In the genomic region with DNA sequence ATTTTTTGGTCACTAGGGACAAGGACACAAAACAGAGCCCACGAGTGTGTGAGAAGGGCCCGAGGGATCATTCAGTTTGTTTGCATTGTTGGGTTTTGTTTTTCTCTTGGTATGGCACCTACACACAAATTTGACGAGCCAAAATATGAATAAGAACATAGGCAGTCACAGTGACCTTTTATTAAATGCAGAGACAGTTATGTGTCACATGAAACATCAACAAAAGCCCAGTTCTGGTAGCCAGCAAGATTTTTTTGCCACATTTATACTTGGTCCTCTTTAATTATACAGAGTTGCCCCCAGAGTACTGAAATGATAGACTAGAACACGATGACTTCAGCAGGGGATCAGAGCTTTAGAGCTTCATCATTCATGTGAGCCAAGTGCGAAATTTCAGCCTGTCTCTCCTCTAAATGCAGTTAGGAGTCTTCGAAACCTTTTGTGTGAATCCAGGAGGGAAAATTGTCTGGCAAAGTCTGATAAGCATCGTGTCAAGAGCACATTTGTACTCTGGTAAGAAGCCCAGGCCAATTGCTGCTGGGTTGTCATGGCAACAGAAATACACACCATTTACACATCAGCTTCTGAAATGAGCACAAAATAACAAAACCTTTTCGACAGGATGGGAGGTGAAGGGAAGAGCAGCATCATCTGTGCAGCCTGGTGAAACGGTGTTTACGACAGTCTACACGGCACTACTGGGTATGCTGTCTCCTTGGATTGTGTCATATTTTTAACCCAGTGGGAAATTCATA, we compare ENCODE assay signal across 9 cellular contexts.
DNase-seq lines count a peak whose midpoint lies in the region; ATAC-seq, FAIRE-seq and TF ChIP-seq lines count a peak whose summit lies in the region.
"Had no signal": no experiment of that assay in that cellular context is flagged by ENCODE, and none has a peak within 500 bp of the region (broad histone marks: within the 10 kb centered on the region; RNA-seq: fewer than 3 reads in every experiment).

No MANE protein-coding gene starts in this region.

- no peaks in the 10 kb centered on the region for H3K36me3 ChIP-seq in CD8-positive, alpha-beta T cell (ENCODE audit: insufficient read depth, low read length)
- H3K36me3 ChIP-seq in K562 (ENCODE audit: control insufficient read depth, insufficient read depth, low read length): no peaks in the 10 kb centered on the region

- WGBS in K562 (ENCODE audit: insufficient coverage, low coverage, missing lambda C conversion rate): 2% methylated on average over 11 of the region's 11 CpGs

- no peak for FAIRE-seq in K562 (lab: Jason Lieb, UNC)
- FAIRE-seq: bronchial epithelial cell had no signal

- H4K20me1 ChIP-seq in K562 (replicated peaks; ENCODE audit: control insufficient read depth, insufficient read depth, low read length): no peaks in the 10 kb centered on the region

- no peaks in the 10 kb centered on the region for H3K9me3 Mint-ChIP-seq in CD8-positive, alpha-beta T cell

- H3K27me3 Mint-ChIP-seq in CD8-positive, alpha-beta T cell (ENCODE audit: low read depth): no peaks in the 10 kb centered on the region

- BruUV-seq in K562 (replicated peaks; lab: Mats Ljungman, UMichigan): no TSS peak

- DNase-seq in CD8-positive, alpha-beta T cell: peak in 3 of 7 experiments; percentile 27 to 63 (median 40)
- DNase-seq in NCI-H2081 (lab: John Stamatoyannopoulos, UW): peak; percentile 71 to 81
- peak in 1 of 4 experiments; percentile 9 for DNase-seq in K562 (ENCODE audit: extremely low read depth in 1 of 4, low spot score in 3 of 4)
- DNase-seq in midbrain (lab: John Stamatoyannopoulos, UW): peak; percentile 13
- no peak for DNase-seq in G401 (ENCODE audit: low spot score)
- DNase-seq in NCI-H510A (lab: John Stamatoyannopoulos, UW): no peak
- DNase-seq in globus pallidus (ENCODE audit: low spot score): no peak

- CTCF ChIA-PET in CD8-positive, alpha-beta T cell (lab: Charles Lee): interaction anchor here (0.8 to 6.9 kb wide), 9 partner anchors 12 to 301 kb away, joined by 3 to 119 read pairs (median 10); a partner anchor contains a TSS
- CTCF ChIA-PET in K562 (lab: Yijun Ruan, JAX; ENCODE audit: low intra/inter-chr PET ratio): no interaction called here

- no peak overlapping the region for H2AFZ ChIP-seq in K562 (ENCODE audit: low read depth, low read length)

- H3K9ac ChIP-seq in K562 (ENCODE audit: insufficient read depth in 1 of 2, low read depth in 2 of 2, low read length in 2 of 2): no peak overlapping the region

- H3K36me3 Mint-ChIP-seq in CD8-positive, alpha-beta T cell: no peaks in the 10 kb centered on the region

- TF ChIP-seq EP300 in K562 (IDR thresholded peaks at IDR 0.05; ENCODE audit: low read length): no peak

- intact Hi-C loops in CD8-positive, alpha-beta T cell (cut with DNase I, micrococcal nuclease): loop anchor here in 1 of 2 experiments (5.0 kb wide), 1 partner anchor 298 kb away; a partner anchor contains a TSS
- intact Hi-C loops in K562 (cut with micrococcal nuclease): no loop called here

- in situ Hi-C loops in K562 (cut with MboI): no loop called here
- in situ Hi-C loops in G401 (cut with HindIII; ENCODE audit: low sequenced_read_pairs): no loop called here

- no peak overlapping the region for H3K4me3 ChIP-seq in CD8-positive, alpha-beta T cell (ENCODE audit: low read depth, low read length)
- H3K4me3 ChIP-seq in K562: no peak overlapping the region

- TF ChIP-seq RAD21 in K562 (CRISPR knock-in tag; conservative IDR thresholded peaks at IDR 0.05 in 1 of 2, IDR thresholded peaks at IDR 0.05 in 1 of 2): no peak

- H3K4me1 Mint-ChIP-seq in CD8-positive, alpha-beta T cell (ENCODE audit: low read depth): peaks cover 53% of the 10 kb centered on the region

- peak; percentile 74 for ATAC-seq in CD8-positive, alpha-beta T cell
- ATAC-seq in K562 (no peak), HG03571 (IDR thresholded peaks at IDR 0.05; ENCODE audit: unreplicated experiment) (no peak)

- H3K27ac Mint-ChIP-seq in CD8-positive, alpha-beta T cell: peak overlapping the region; percentile 85

- H3K4me2 ChIP-seq in K562 (ENCODE audit: insufficient read depth, low read length): no peak overlapping the region

- no peaks in the 10 kb centered on the region for H3K27me3 ChIP-seq in CD8-positive, alpha-beta T cell (ENCODE audit: insufficient read depth, low read length)
- H3K27me3 ChIP-seq in K562 (ENCODE audit: control insufficient read depth in 2 of 2, insufficient read depth in 2 of 2, low read length in 2 of 2): peaks cover 0 to 9% of the 10 kb centered on the region in 2 experiments; a peak in 1 of 5 replicates

- H3K9me1 ChIP-seq in K562 (ENCODE audit: control insufficient read depth, insufficient read depth, low read length): no peaks in the 10 kb centered on the region

- peaks cover 40% of the 10 kb centered on the region for H3K4me1 ChIP-seq in CD8-positive, alpha-beta T cell (ENCODE audit: insufficient read depth, low read length)
- no peaks in the 10 kb centered on the region for H3K4me1 ChIP-seq in K562 (replicated peaks in 1 of 2; ENCODE audit: control insufficient read depth in 2 of 2, insufficient read depth in 2 of 2, low read length in 2 of 2)

- peak overlapping the region; percentile 40 for H3K27ac ChIP-seq in CD8-positive, alpha-beta T cell (ENCODE audit: low read depth, low read length)
- H3K27ac ChIP-seq in K562 (ENCODE audit: extremely low read depth, low read depth, low read length): no peak overlapping the region

- TF ChIP-seq POLR2A in K562 (conservative IDR thresholded peaks at IDR 0.05): no peak

- H3K79me2 ChIP-seq in K562 (ENCODE audit: control insufficient read depth, insufficient read depth, low read length): no peaks in the 10 kb centered on the region

- no peaks in the 10 kb centered on the region for H3K9me3 ChIP-seq in CD8-positive, alpha-beta T cell (ENCODE audit: low read length)
- no peaks in the 10 kb centered on the region for H3K9me3 ChIP-seq in K562 (replicated peaks; ENCODE audit: control insufficient read depth, insufficient read depth, low read depth, low read length)

- peak overlapping the region; percentile 6 for H3K4me3 Mint-ChIP-seq in CD8-positive, alpha-beta T cell

- POLR2A ChIA-PET in CD8-positive, alpha-beta T cell (lab: Charles Lee): interaction anchor here (1.1 to 1.7 kb wide), 5 partner anchors 23 to 176 kb away, joined by 3 to 5 read pairs (median 3); a partner anchor contains a TSS
- POLR2A ChIA-PET in K562 (lab: Yijun Ruan, JAX): interaction anchor here (0.8 kb wide), 1 partner anchor 11 kb away, joined by 3 read pairs; no protein-coding TSS in a partner anchor

- TF ChIP-seq CTCF in CD8-positive, alpha-beta T cell (IDR thresholded peaks at IDR 0.05): no peak
- TF ChIP-seq CTCF in K562 (IDR thresholded peaks at IDR 0.05 in 2 of 3, conservative IDR thresholded peaks at IDR 0.05 in 1 of 3; ENCODE audit: insufficient read depth in 2 of 3, low read depth in 1 of 3, low read length in 3 of 3): no peak

TF ChIP-seq in K562, 482 proteins besides CTCF, POLR2A, EP300 and RAD21 (continues in another document):
- TF ChIP-seq, protein P1, sequence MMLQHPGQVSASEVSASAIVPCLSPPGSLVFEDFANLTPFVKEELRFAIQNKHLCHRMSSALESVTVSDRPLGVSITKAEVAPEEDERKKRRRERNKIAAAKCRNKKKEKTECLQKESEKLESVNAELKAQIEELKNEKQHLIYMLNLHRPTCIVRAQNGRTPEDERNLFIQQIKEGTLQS (IDR thresholded peaks at IDR 0.05): no peak
- TF ChIP-seq, protein P1 (CRISPR knock-in tag; conservative IDR thresholded peaks at IDR 0.05): no peak
- TF ChIP-seq, protein P2, sequence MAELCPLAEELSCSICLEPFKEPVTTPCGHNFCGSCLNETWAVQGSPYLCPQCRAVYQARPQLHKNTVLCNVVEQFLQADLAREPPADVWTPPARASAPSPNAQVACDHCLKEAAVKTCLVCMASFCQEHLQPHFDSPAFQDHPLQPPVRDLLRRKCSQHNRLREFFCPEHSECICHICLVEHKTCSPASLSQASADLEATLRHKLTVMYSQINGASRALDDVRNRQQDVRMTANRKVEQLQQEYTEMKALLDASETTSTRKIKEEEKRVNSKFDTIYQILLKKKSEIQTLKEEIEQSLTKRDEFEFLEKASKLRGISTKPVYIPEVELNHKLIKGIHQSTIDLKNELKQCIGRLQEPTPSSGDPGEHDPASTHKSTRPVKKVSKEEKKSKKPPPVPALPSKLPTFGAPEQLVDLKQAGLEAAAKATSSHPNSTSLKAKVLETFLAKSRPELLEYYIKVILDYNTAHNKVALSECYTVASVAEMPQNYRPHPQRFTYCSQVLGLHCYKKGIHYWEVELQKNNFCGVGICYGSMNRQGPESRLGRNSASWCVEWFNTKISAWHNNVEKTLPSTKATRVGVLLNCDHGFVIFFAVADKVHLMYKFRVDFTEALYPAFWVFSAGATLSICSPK (IDR thresholded peaks at IDR 0.05; ENCODE audit: borderline replicate concordance): no peak
- TF ChIP-seq NR1H2 (CRISPR knock-in tag; IDR thresholded peaks at IDR 0.05) (no peak), CSDE1 (IDR thresholded peaks at IDR 0.05) (peak in 1 of 2 experiments; percentile 42; a peak in 1 of 4 replicates), SMARCB1 (IDR thresholded peaks at IDR 0.05; ENCODE audit: insufficient read length, low read depth) (no peak), FOXJ2 (tag; IDR thresholded peaks at IDR 0.05) (peak; percentile 88), FOXJ3 (CRISPR knock-in tag; IDR thresholded peaks at IDR 0.05) (peak; percentile 74), ZNF644 (tag; IDR thresholded peaks at IDR 0.05; ENCODE audit: low read depth) (no peak), PHTF2 (CRISPR knock-in tag; IDR thresholded peaks at IDR 0.05) (no peak), RFX1 (IDR thresholded peaks at IDR 0.05) (peak; percentile 91)

Comparison
In these comparisons a context has a peak if more than half of its experiments do, and no peak if none do; other contexts are left out.
1. DNase-seq: peak in NCI-H2081 (2 of 2) and midbrain (single experiment); none in G401 (single experiment), NCI-H510A (single experiment) and globus pallidus (single experiment).